In the genomic region with DNA sequence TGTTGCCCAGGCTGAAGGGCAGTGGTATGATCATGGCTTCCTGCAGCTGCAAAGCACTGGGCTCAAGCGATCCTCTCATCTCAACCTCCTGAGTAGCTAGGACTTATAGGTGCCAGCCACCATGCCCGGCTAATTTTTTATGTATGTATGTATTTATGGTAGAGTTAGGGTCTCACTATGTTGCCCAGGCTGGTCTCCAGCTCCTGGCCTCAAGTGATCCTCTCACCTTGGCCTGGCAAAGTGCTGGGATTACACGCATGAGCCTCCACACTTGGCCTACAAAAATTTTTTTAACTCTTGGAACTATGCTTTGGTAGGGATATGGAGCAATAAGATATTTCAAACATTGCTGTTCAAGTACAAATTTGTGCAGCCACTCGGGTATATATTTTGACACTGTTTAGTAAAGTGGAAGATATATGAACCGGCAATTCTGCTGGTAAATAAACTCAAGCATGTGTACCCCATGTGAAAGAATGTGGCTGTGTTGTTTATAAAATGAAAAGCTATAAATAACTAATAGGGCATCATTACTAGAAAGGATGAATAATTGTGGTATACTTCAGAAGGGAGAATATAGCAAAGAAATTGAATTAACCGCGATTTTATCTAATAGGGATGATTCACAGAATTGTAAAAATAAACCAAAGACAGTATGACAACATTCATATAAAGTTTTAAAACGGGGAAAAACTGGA, we compare ENCODE assay signal across 7 cellular contexts. TPM values are rescaled to one million over a fixed set of nuclear protein-coding genes. Genes with fewer than 3 reads are reported as not detected.
DNase-seq lines count a peak whose midpoint lies in the region; ATAC-seq and TF ChIP-seq lines count a peak whose summit lies in the region.

No MANE protein-coding gene starts in this region.

- H3K9me3 ChIP-seq in right cardiac atrium (ENCODE audit: control insufficient read depth, low read length) (no peaks in the 10 kb centered on the region), smooth muscle cell (replicated peaks; ENCODE audit: low read depth) (no peaks in the 10 kb centered on the region)

- WGBS in right cardiac atrium: 53% methylated on average over 8 of the region's 8 CpGs
- WGBS in smooth muscle cell (ENCODE audit: low lambda C conversion rate): 63% methylated on average over 8 of the region's 8 CpGs

- ATAC-seq in right cardiac atrium (no peak), GM21381 (IDR thresholded peaks at IDR 0.05; ENCODE audit: unreplicated experiment) (no peak), HG02759 (IDR thresholded peaks at IDR 0.05; ENCODE audit: unreplicated experiment) (no peak)

- H4K20me1 ChIP-seq in smooth muscle cell (ENCODE audit: low read depth): no peaks in the 10 kb centered on the region

- peak overlapping the region; percentile 92 for H3K4me2 ChIP-seq in smooth muscle cell

- H2AFZ ChIP-seq in smooth muscle cell (ENCODE audit: low read depth): peak overlapping the region; percentile 98

- TF ChIP-seq CTCF in WI38 (IDR thresholded peaks at IDR 0.05; ENCODE audit: low read depth, low read length) (no peak), smooth muscle cell (IDR thresholded peaks at IDR 0.05; ENCODE audit: borderline replicate concordance, insufficient read depth, poor library complexity, severe bottlenecking) (no peak)

- H3K27me3 ChIP-seq in right cardiac atrium (ENCODE audit: control insufficient read depth, insufficient read depth) (no peaks in the 10 kb centered on the region), smooth muscle cell (ENCODE audit: low read depth) (no peaks in the 10 kb centered on the region)

- H3F3A ChIP-seq in smooth muscle cell (ENCODE audit: low read depth): no peaks in the 10 kb centered on the region

- H3K27ac ChIP-seq in right cardiac atrium (ENCODE audit: low read length) (peak overlapping the region; percentile 100), smooth muscle cell (ENCODE audit: low read depth) (no peak overlapping the region)

- peaks cover 41% of the 10 kb centered on the region for H3K79me2 ChIP-seq in smooth muscle cell (ENCODE audit: low read depth)

- intact Hi-C loops in right cardiac atrium (cut with DNase I): no loop called here

- H3K4me1 ChIP-seq in right cardiac atrium (ENCODE audit: control insufficient read depth, insufficient read depth, low read length) (no peaks in the 10 kb centered on the region), smooth muscle cell (ENCODE audit: low read depth) (peaks cover 4% of the 10 kb centered on the region)

- H3K36me3 ChIP-seq in smooth muscle cell (ENCODE audit: low read depth): no peaks in the 10 kb centered on the region

- H3K9ac ChIP-seq in smooth muscle cell (ENCODE audit: low read depth): peak overlapping the region; percentile 98

- peak overlapping the region; percentile 73 for H3K4me3 ChIP-seq in WI38 (ENCODE audit: low read depth, low read length)
- H3K4me3 ChIP-seq in right cardiac atrium (ENCODE audit: low read length): peak overlapping the region; percentile 92
- H3K4me3 ChIP-seq in smooth muscle cell: peak overlapping the region; percentile 91

- DNase-seq in HCEC 1CT (peak; percentile 3), right cardiac atrium (no peak), smooth muscle cell (lab: John Stamatoyannopoulos, UW; ENCODE audit: unreplicated experiment) (no peak), HT-29 (ENCODE audit: low spot score) (no peak)

RNA-seq across cellular contexts. Expression of a gene that starts 1.1 kb away (rescaled TPM):
- total RNA-seq in right cardiac atrium (10 to 100 TPM; 10.6 to 13.4 (median 13.3) TPM), smooth muscle cell (6.9 and 9.8 TPM in 2 replicates)
- polyA plus RNA-seq in right cardiac atrium (6.2 TPM), smooth muscle cell (3.5 and 4.6 TPM in 2 replicates)
- 0.05 and 0.16 TPM in 2 replicates for total RNA-seq in HT-29 (2014; rRNA removed; shearing (Covaris generic))

RNA-seq across cellular contexts. Expression of a gene that starts 39.8 kb away (rescaled TPM):
- 10 to 100 TPM in 1 of 4 donors, 1 to 10 TPM in 3; 8.8 to 11.1 (median 9.7) TPM for total RNA-seq in right cardiac atrium
- 4.5 TPM for polyA plus RNA-seq in right cardiac atrium
- total RNA-seq in smooth muscle cell: 25.3 and 40.3 TPM in 2 replicates
- polyA plus RNA-seq in smooth muscle cell: 7.6 and 8.0 TPM in 2 replicates
- 0.13 and 0.31 TPM in 2 replicates for total RNA-seq in HT-29 (2014; rRNA removed; shearing (Covaris generic))
